Comparison of ENCODE assay signal across 11 cellular contexts in the genomic region with DNA sequence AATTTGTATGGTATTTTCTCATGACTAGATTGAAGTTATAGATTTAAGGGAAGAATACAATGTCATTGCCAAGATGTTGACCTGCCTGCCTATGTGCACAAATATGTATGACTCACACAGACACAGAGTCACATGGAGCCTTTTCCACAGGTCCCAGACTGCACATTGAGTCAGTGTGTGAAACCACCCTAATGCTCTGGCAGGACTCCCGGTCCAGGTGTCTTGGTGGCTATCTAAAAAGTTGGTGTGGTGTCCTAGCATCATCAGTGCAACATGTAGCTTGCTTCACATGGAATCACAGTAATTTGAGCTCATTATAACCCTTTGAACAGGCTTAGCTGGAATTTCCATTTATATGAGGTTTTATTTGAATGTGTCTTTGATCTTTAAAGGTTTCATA. TPM values are rescaled to one million over a fixed set of nuclear protein-coding genes. Genes with fewer than 3 reads are reported as not detected.
A peak's percentile ranks its signal among the peaks of the same experiment; 100 is the strongest.
DNase-seq lines count a peak whose midpoint lies in the region; ATAC-seq, FAIRE-seq and TF ChIP-seq lines count a peak whose summit lies in the region.
"Had no signal": no experiment of that assay in that cellular context is flagged by ENCODE, and none has a peak within 500 bp of the region (broad histone marks: within the 10 kb centered on the region; RNA-seq: fewer than 3 reads in every experiment).

No MANE protein-coding gene starts in this region.

- CTCF ChIA-PET in A549 (lab: Yijun Ruan, JAX): interaction anchor here (1.9 kb wide), 1 partner anchor 41 kb away, joined by 3 read pairs; no protein-coding TSS in a partner anchor
- CTCF ChIA-PET in CD4-positive, alpha-beta T cell (lab: Charles Lee): no interaction called here

- WGBS in A549 (ENCODE audit: missing lambda C conversion rate): 7% methylated on average over 1 of the region's 1 CpG
- WGBS in right cardiac atrium: 82% methylated on average over 1 of the region's 1 CpG

- peaks cover 1% of the 10 kb centered on the region for H3K9me3 Mint-ChIP-seq in CD4-positive, alpha-beta T cell
- H3K9me3 Mint-ChIP-seq: GM23338 had no signal

- peak; percentile 23 to 43 for DNase-seq in A549 (ENCODE audit: low read depth in 1 of 2, low spot score in 1 of 2)
- DNase-seq in HT-29 (ENCODE audit: low spot score): peak; percentile 86
- DNase-seq in epithelial cell of prostate (ENCODE audit: low read depth, low spot score): peak; percentile 94
- no peak for DNase-seq in right cardiac atrium
- no peak for DNase-seq in foreskin melanocyte
- no peak for DNase-seq in ecto neural progenitor cell (ENCODE audit: low spot score)
- DNase-seq in CD4-positive, alpha-beta T cell: no peak
- DNase-seq: NCI-H510A had no signal

- H3K4me2 ChIP-seq in A549: 0 out of 3 replicates have a peak overlapping the region, but pooled peaks have one; percentile 7
- H3K4me2 ChIP-seq: GM23338 had no signal

- H3K4me1 Mint-ChIP-seq in CD4-positive, alpha-beta T cell (ENCODE audit: low read depth): no peaks in the 10 kb centered on the region
- H3K4me1 Mint-ChIP-seq: GM23338 had no signal

- FAIRE-seq in A549 (lab: Jason Lieb, UNC): no peak

- no peak overlapping the region for H3K27ac ChIP-seq in A549
- H3K27ac ChIP-seq in epithelial cell of prostate: peak overlapping the region; percentile 61
- no peak overlapping the region for H3K27ac ChIP-seq in right cardiac atrium (ENCODE audit: low read length)
- H3K27ac ChIP-seq in CD4-positive, alpha-beta T cell (ENCODE audit: low read depth, low read length): no peak overlapping the region
- H3K27ac ChIP-seq: C4-2B had no signal

- no peak for TF ChIP-seq EP300 in A549 (IDR thresholded peaks at IDR 0.05)

- H3K27me3 ChIP-seq in right cardiac atrium (ENCODE audit: control insufficient read depth, insufficient read depth): no peaks in the 10 kb centered on the region
- H3K27me3 ChIP-seq in CD4-positive, alpha-beta T cell (ENCODE audit: control insufficient read depth, insufficient read depth, low read length): peaks cover 5% of the 10 kb centered on the region

- ATAC-seq in A549 (peak; percentile 63 to 96), GM21423 (IDR thresholded peaks at IDR 0.05; ENCODE audit: unreplicated experiment) (peak; percentile 67), right cardiac atrium (no peak)
- no peak for ATAC-seq in CD4-positive, alpha-beta T cell (ENCODE audit: poor library complexity)
- ATAC-seq: GM23338 had no signal

- H3K27ac Mint-ChIP-seq in CD4-positive, alpha-beta T cell: no peak overlapping the region
- H3K27ac Mint-ChIP-seq: GM23338 had no signal

- H3K27me3 Mint-ChIP-seq in CD4-positive, alpha-beta T cell: peaks cover 23% of the 10 kb centered on the region

- no peaks in the 10 kb centered on the region for H3K36me3 Mint-ChIP-seq in CD4-positive, alpha-beta T cell (ENCODE audit: low read depth)

- POLR2A ChIA-PET in A549 (lab: Yijun Ruan, JAX): interaction anchor here (0.6 kb wide), 1 partner anchor 41 kb away, joined by 3 read pairs; no protein-coding TSS in a partner anchor
- POLR2A ChIA-PET in CD4-positive, alpha-beta T cell (lab: Charles Lee): no interaction called here

- no peak for TF ChIP-seq CTCF in A549 (IDR thresholded peaks at IDR 0.05)
- no peak for TF ChIP-seq CTCF in CD4-positive, alpha-beta T cell (IDR thresholded peaks at IDR 0.05)

- no peak for TF ChIP-seq RAD21 in A549 (conservative IDR thresholded peaks at IDR 0.05 in 1 of 2, IDR thresholded peaks at IDR 0.05 in 1 of 2)

- H3K4me1 ChIP-seq in A549 (peaks cover 11% of the 10 kb centered on the region; the same call in 2 of the 3 replicates), right cardiac atrium (ENCODE audit: control insufficient read depth, insufficient read depth, low read length) (no peaks in the 10 kb centered on the region)

- H3K4me3 Mint-ChIP-seq in CD4-positive, alpha-beta T cell: no peak overlapping the region
- H3K4me3 Mint-ChIP-seq: GM23338 had no signal

- intact Hi-C loops in right cardiac atrium (cut with DNase I): no loop called here
- intact Hi-C loops in CD4-positive, alpha-beta T cell (cut with DNase I, micrococcal nuclease): no loop called here

- no peak overlapping the region for H3K4me3 ChIP-seq in A549
- no peak overlapping the region for H3K4me3 ChIP-seq in right cardiac atrium (ENCODE audit: low read length)
- H3K4me3 ChIP-seq: GM23338 had no signal

- TF ChIP-seq POLR2A in A549 (IDR thresholded peaks at IDR 0.05; ENCODE audit: low read length): no peak

- H3K9me3 ChIP-seq in A549: no peaks in the 10 kb centered on the region
- H3K9me3 ChIP-seq in right cardiac atrium (ENCODE audit: control insufficient read depth, low read length): no peaks in the 10 kb centered on the region
- H3K9me3 ChIP-seq in CD4-positive, alpha-beta T cell (ENCODE audit: control insufficient read depth, low read length): no peaks in the 10 kb centered on the region

TF ChIP-seq in A549, 52 proteins besides CTCF, POLR2A, EP300 and RAD21:
- TF ChIP-seq, protein P1, sequence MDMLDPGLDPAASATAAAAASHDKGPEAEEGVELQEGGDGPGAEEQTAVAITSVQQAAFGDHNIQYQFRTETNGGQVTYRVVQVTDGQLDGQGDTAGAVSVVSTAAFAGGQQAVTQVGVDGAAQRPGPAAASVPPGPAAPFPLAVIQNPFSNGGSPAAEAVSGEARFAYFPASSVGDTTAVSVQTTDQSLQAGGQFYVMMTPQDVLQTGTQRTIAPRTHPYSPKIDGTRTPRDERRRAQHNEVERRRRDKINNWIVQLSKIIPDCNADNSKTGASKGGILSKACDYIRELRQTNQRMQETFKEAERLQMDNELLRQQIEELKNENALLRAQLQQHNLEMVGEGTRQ (IDR thresholded peaks at IDR 0.05): peak; percentile 51
- TF ChIP-seq FOSL2 (IDR thresholded peaks at IDR 0.05) (peak; percentile 54; the same call in 1 of the 2 replicates), FOSL2 (CRISPR knock-in tag; IDR thresholded peaks at IDR 0.05) (peak; percentile 53), HOXB13 (CRISPR knock-in tag; IDR thresholded peaks at IDR 0.05; ENCODE audit: low read depth) (no peak)

RNA-seq across cellular contexts. Expression of a gene that starts 10.8 kb away (rescaled TPM):
- not detected in 2 replicates for polyA plus RNA-seq in A549 (2011; rRNA removed)
- not detected in 2 replicates for polyA plus RNA-seq in A549 (2012; cell fraction: cytosol; rRNA removed)
- not detected in 2 replicates for polyA plus RNA-seq in A549 (2012; cell fraction: nucleus; rRNA removed)
- polyA plus RNA-seq in A549 (2017; fragmentation: RNase III; extraction: RNeasy Plus Mini Kit Qiagen cat#74134 plus additional on column Dnase treatment): not detected in 3 replicates
- not detected in 2 replicates for polyA minus RNA-seq in A549 (2011; rRNA and poly(A)+ RNA removed)
- total RNA-seq in HT-29 (2014; rRNA removed; shearing (Covaris generic)): not detected in 2 replicates
- not detected for total RNA-seq in right cardiac atrium
- not detected for polyA plus RNA-seq in right cardiac atrium
- not detected for total RNA-seq in CD4-positive, alpha-beta T cell
- total RNA-seq: GM23338 had no signal
- polyA plus RNA-seq: GM23338 had no signal

RNA-seq across cellular contexts. Expression of a gene that starts 40.9 kb away (rescaled TPM):
- polyA plus RNA-seq in A549 (2011; rRNA removed) (25.3 and 27.4 TPM in 2 replicates), A549 (2017; fragmentation: RNase III; extraction: RNeasy Plus Mini Kit Qiagen cat#74134 plus additional on column Dnase treatment) (17.8 to 19.5 TPM (median 18.6 TPM) in 3 replicates), right cardiac atrium (6.1 TPM)
- polyA plus RNA-seq in A549 (2012; cell fraction: cytosol; rRNA removed): 4.5 and 5.3 TPM in 2 replicates
- polyA plus RNA-seq in A549 (2012; cell fraction: nucleus; rRNA removed): 3.7 and 4.3 TPM in 2 replicates
- 19.2 and 21.6 TPM in 2 replicates for polyA minus RNA-seq in A549 (2011; rRNA and poly(A)+ RNA removed)
- 8.8 and 10.0 TPM in 2 replicates for total RNA-seq in HT-29 (2014; rRNA removed; shearing (Covaris generic))
- 10 to 100 TPM; 13.0 to 14.6 (median 13.3) TPM for total RNA-seq in right cardiac atrium
- 10 to 100 TPM; 11.9 to 12.0 TPM for total RNA-seq in CD4-positive, alpha-beta T cell

RNA-seq across cellular contexts. Expression of a gene that starts 54.5 kb away (rescaled TPM):
- polyA plus RNA-seq in A549 (2011; rRNA removed) (not detected in 2 replicates), A549 (2017; fragmentation: RNase III; extraction: RNeasy Plus Mini Kit Qiagen cat#74134 plus additional on column Dnase treatment) (not detected in 3 replicates), right cardiac atrium (not detected)
- polyA plus RNA-seq in A549 (2012; cell fraction: cytosol; rRNA removed): not detected in 2 replicates
- not detected in 2 replicates for polyA plus RNA-seq in A549 (2012; cell fraction: nucleus; rRNA removed)
- not detected in 2 replicates for polyA minus RNA-seq in A549 (2011; rRNA and poly(A)+ RNA removed)
- not detected in 2 replicates for total RNA-seq in HT-29 (2014; rRNA removed; shearing (Covaris generic))
- not detected for total RNA-seq in right cardiac atrium
- total RNA-seq in CD4-positive, alpha-beta T cell: not detected
- total RNA-seq: GM23338 had no signal
- polyA plus RNA-seq: GM23338 had no signal

RNA-seq across cellular contexts. Expression of a gene that starts 56.4 kb away (rescaled TPM):
- polyA plus RNA-seq in A549 (2011; rRNA removed) (not detected in 2 replicates), A549 (2017; fragmentation: RNase III; extraction: RNeasy Plus Mini Kit Qiagen cat#74134 plus additional on column Dnase treatment) (not detected in 3 replicates), right cardiac atrium (not detected)
- polyA plus RNA-seq in A549 (2012; cell fraction: cytosol; rRNA removed): not detected in 2 replicates
- not detected in 2 replicates for polyA plus RNA-seq in A549 (2012; cell fraction: nucleus; rRNA removed)
- polyA minus RNA-seq in A549 (2011; rRNA and poly(A)+ RNA removed): not detected in 2 replicates
- not detected in 2 replicates for total RNA-seq in HT-29 (2014; rRNA removed; shearing (Covaris generic))
- not detected for total RNA-seq in right cardiac atrium
- not detected for total RNA-seq in CD4-positive, alpha-beta T cell
- total RNA-seq: GM23338 had no signal
- polyA plus RNA-seq: GM23338 had no signal

Comparison
In these comparisons a context has a peak if more than half of its experiments do, and no peak if none do; other contexts are left out.
1. ATAC-seq: peak in A549 (2 of 2) and GM21423 (single experiment); none in right cardiac atrium (0 of 2) and CD4-positive, alpha-beta T cell (single experiment).
2. DNase-seq: peak in A549 (2 of 2), HT-29 (single experiment) and epithelial cell of prostate (single experiment); none in right cardiac atrium (0 of 3), foreskin melanocyte (single experiment), ecto neural progenitor cell (single experiment) and CD4-positive, alpha-beta T cell (0 of 10).